In genomic region chr7:47498229-47499056, GRCh38 we compare ENCODE assay signal across 16 cellular contexts.
DNase-seq lines count a peak whose midpoint lies in the region; ATAC-seq, FAIRE-seq and TF ChIP-seq lines count a peak whose summit lies in the region.
"Had no signal": no experiment of that assay in that cellular context is flagged by ENCODE, and none has a peak within 500 bp of the region (broad histone marks: within the 10 kb centered on the region; RNA-seq: fewer than 3 reads in every experiment).

No MANE protein-coding gene starts in this region.

- no peaks in the 10 kb centered on the region for H3K4me1 Mint-ChIP-seq in activated CD4-positive, alpha-beta T cell treated with anti-CD3 and anti-CD28 coated beads, Interleukin-2, amount 10 ng/mL, durations not matched to agents 7 days and 5 days
- H3K4me1 Mint-ChIP-seq: activated CD4-positive, alpha-beta memory T cell treated with anti-CD3 and anti-CD28 coated beads, Interleukin-2, amount 10 ng/mL, durations not matched to agents 7 days and 5 days had no signal

- no peak overlapping the region for H3K4me3 ChIP-seq in epithelial cell of esophagus (ENCODE audit: low read length)
- H3K4me3 ChIP-seq in pancreas = no peak overlapping the region
- H3K4me3 ChIP-seq: gastrocnemius medialis had no signal

- H3K27me3 Mint-ChIP-seq in activated CD4-positive, alpha-beta T cell treated with anti-CD3 and anti-CD28 coated beads, Interleukin-2, amount 10 ng/mL, durations not matched to agents 7 days and 5 days = peaks cover 8% of the 10 kb centered on the region
- H3K27me3 Mint-ChIP-seq: activated CD4-positive, alpha-beta memory T cell treated with anti-CD3 and anti-CD28 coated beads, Interleukin-2, amount 10 ng/mL, durations not matched to agents 7 days and 5 days; stimulated activated naive B cell treated with anti-CD40 and anti-IgM and Interleukin-4, amounts not matched to agents 10 μg/mL and 1 μg/mL and 100 μg/mL, for 72 hours had no signal

- no peaks in the 10 kb centered on the region for H3K9me3 ChIP-seq in pancreas
- H3K9me3 ChIP-seq: gastrocnemius medialis had no signal

- H3K4me3 Mint-ChIP-seq in activated CD4-positive, alpha-beta T cell treated with anti-CD3 and anti-CD28 coated beads, Interleukin-2, amount 10 ng/mL, durations not matched to agents 7 days and 5 days = no peak overlapping the region
- H3K4me3 Mint-ChIP-seq: activated CD4-positive, alpha-beta memory T cell treated with anti-CD3 and anti-CD28 coated beads, Interleukin-2, amount 10 ng/mL, durations not matched to agents 7 days and 5 days; HFFc6 had no signal

- peak overlapping the region in 2 of 4 donors; percentile 60 to 65 for H3K27ac ChIP-seq in pancreas
- H3K27ac ChIP-seq: gastrocnemius medialis had no signal

- WGBS in pancreas, 2 donors = 45 to 49% methylated on average over 17 of the region's 17 CpGs

- ATAC-seq in pancreas (peak; percentile 5 to 28 (median 16)), left cardiac atrium (no peak)
- ATAC-seq: gastrocnemius medialis had no signal

- H3K9me3 Mint-ChIP-seq in activated CD4-positive, alpha-beta T cell treated with anti-CD3 and anti-CD28 coated beads, Interleukin-2, amount 10 ng/mL, durations not matched to agents 7 days and 5 days = no peaks in the 10 kb centered on the region
- H3K9me3 Mint-ChIP-seq: activated CD4-positive, alpha-beta memory T cell treated with anti-CD3 and anti-CD28 coated beads, Interleukin-2, amount 10 ng/mL, durations not matched to agents 7 days and 5 days; HFFc6; stimulated activated naive B cell treated with anti-CD40 and anti-IgM and Interleukin-4, amounts not matched to agents 10 μg/mL and 1 μg/mL and 100 μg/mL, for 72 hours had no signal

- CTCF ChIA-PET in activated CD4-positive, alpha-beta T cell treated with anti-CD3 and anti-CD28 coated beads, Interleukin-2, amount 10 ng/mL, durations not matched to agents 7 days and 5 days (lab: Charles Lee) = interaction anchor here (0.6 kb wide), 1 partner anchor 1332 kb away, joined by 3 read pairs; no protein-coding TSS in a partner anchor

- POLR2A ChIA-PET in activated CD4-positive, alpha-beta T cell treated with anti-CD3 and anti-CD28 coated beads, Interleukin-2, amount 10 ng/mL, durations not matched to agents 7 days and 5 days (lab: Charles Lee) = no interaction called here

- no peaks in the 10 kb centered on the region for H3K36me3 ChIP-seq in pancreas
- H3K36me3 ChIP-seq: gastrocnemius medialis had no signal

- FAIRE-seq in pancreas (lab: Jason Lieb, UNC) = no peak
- FAIRE-seq: HTR-8/SVneo, RCC 7860 had no signal

- peaks cover 17 to 57% (median 24%) of the 10 kb centered on the region in 3 donors for H3K4me1 ChIP-seq in pancreas

- no peaks in the 10 kb centered on the region for H3K27me3 ChIP-seq in pancreas
- H3K27me3 ChIP-seq: gastrocnemius medialis had no signal

- H3K36me3 Mint-ChIP-seq in activated CD4-positive, alpha-beta T cell treated with anti-CD3 and anti-CD28 coated beads, Interleukin-2, amount 10 ng/mL, durations not matched to agents 7 days and 5 days (ENCODE audit: low read depth) = no peaks in the 10 kb centered on the region
- H3K36me3 Mint-ChIP-seq: stimulated activated naive B cell treated with anti-CD40 and anti-IgM and Interleukin-4, amounts not matched to agents 10 μg/mL and 1 μg/mL and 100 μg/mL, for 72 hours had no signal

- intact Hi-C loops in pancreas (cut with DNase I) = no loop called here
- intact Hi-C loops in left cardiac atrium (cut with DNase I) = no loop called here

- TF ChIP-seq CTCF in epithelial cell of esophagus (IDR thresholded peaks at IDR 0.05; ENCODE audit: insufficient read depth, low read depth, low read length, missing control alignments) = no peak
- no peak for TF ChIP-seq CTCF in pancreas (IDR thresholded peaks at IDR 0.05)

- DNase-seq in RPMI8226 (peak; percentile 31), epithelial cell of esophagus (ENCODE audit: low read depth) (peak; percentile 53), pancreas (peak in 1 of 6 donors; percentile 60), NCI-H69 (lab: John Stamatoyannopoulos, UW) (no peak), left cardiac atrium (no peak)
- no peak for DNase-seq in activated CD4-positive, alpha-beta T cell treated with anti-CD3 and anti-CD28 coated beads for 1 hour
- no peak for DNase-seq in activated CD4-positive, alpha-beta T cell treated with anti-CD3 and anti-CD28 coated beads, Interleukin-2, amount 10 ng/mL, durations not matched to agents 7 days and 5 days
- DNase-seq: activated CD4-positive, alpha-beta memory T cell treated with anti-CD3 and anti-CD28 coated beads, Interleukin-2, amount 10 ng/mL, durations not matched to agents 7 days and 5 days; gastrocnemius medialis; NCI-H1048; stimulated activated CD4-positive, alpha-beta T cell treated with anti-CD3 and anti-CD28 coated beads, Interleukin-4, amount 100 ng/mL, for 4 hours; stimulated activated naive B cell treated with anti-CD40 and anti-IgM and Interleukin-4, amounts not matched to agents 10 μg/mL and 1 μg/mL and 100 μg/mL, for 72 hours; T-helper 9 cell had no signal

- no peak overlapping the region for H3K27ac Mint-ChIP-seq in activated CD4-positive, alpha-beta T cell treated with anti-CD3 and anti-CD28 coated beads, Interleukin-2, amount 10 ng/mL, durations not matched to agents 7 days and 5 days
- H3K27ac Mint-ChIP-seq: activated CD4-positive, alpha-beta memory T cell treated with anti-CD3 and anti-CD28 coated beads, Interleukin-2, amount 10 ng/mL, durations not matched to agents 7 days and 5 days had no signal

Comparison
In these comparisons a context has a peak if more than half of its experiments do, and no peak if none do; other contexts are left out.
1. DNase-seq: peak in RPMI8226 (single experiment) and epithelial cell of esophagus (single experiment); none in activated CD4-positive, alpha-beta T cell treated with anti-CD3 and anti-CD28 coated beads for 1 hour (single experiment), activated CD4-positive, alpha-beta T cell treated with anti-CD3 and anti-CD28 coated beads, Interleukin-2, amount 10 ng/mL, durations not matched to agents 7 days and 5 days (single experiment), NCI-H69 (single experiment) and left cardiac atrium (single experiment).
2. ATAC-seq: peak in pancreas (4 of 4); none in left cardiac atrium (0 of 2).